34 cellular contexts compared by ENCODE assay signal in genomic region chr3:138326866-138327595, GRCh38. TPM values are rescaled to one million over a fixed set of nuclear protein-coding genes. Genes with fewer than 3 reads are reported as not detected.
"Had no signal": no experiment of that assay in that cellular context is flagged by ENCODE, and none has a peak within 500 bp of the region (broad histone marks: within the 10 kb centered on the region; RNA-seq: fewer than 3 reads in every experiment).

No MANE protein-coding gene starts in this region.

- H3K27me3 Mint-ChIP-seq: activated CD4-positive, alpha-beta memory T cell treated with anti-CD3 and anti-CD28 coated beads, Interleukin-2, amount 10 ng/mL, durations not matched to agents 7 days and 5 days; activated CD4-positive, alpha-beta T cell treated with anti-CD3 and anti-CD28 coated beads, Interleukin-2, amount 10 ng/mL, durations not matched to agents 7 days and 5 days; activated T-cell treated with anti-CD3 and anti-CD28 coated beads, Interleukin-2, amount 50 U/mL, for 24 hours; naive thymus-derived CD4-positive, alpha-beta T cell had no signal

- H3K4me2 ChIP-seq: hepatocyte, SK-N-SH had no signal

- H3K9me3 ChIP-seq: breast epithelium, gastroesophageal sphincter, psoas muscle, SK-N-SH, suprapubic skin, tibial artery had no signal

- H3K36me3 Mint-ChIP-seq: mesothelial cell of epicardium; naive thymus-derived CD4-positive, alpha-beta T cell; WTC11 had no signal

- H3K9me2 ChIP-seq: SK-N-SH had no signal

- H3K9me3 Mint-ChIP-seq: activated CD4-positive, alpha-beta memory T cell treated with anti-CD3 and anti-CD28 coated beads, Interleukin-2, amount 10 ng/mL, durations not matched to agents 7 days and 5 days; activated CD4-positive, alpha-beta T cell treated with anti-CD3 and anti-CD28 coated beads, Interleukin-2, amount 10 ng/mL, durations not matched to agents 7 days and 5 days; activated naive CD8-positive, alpha-beta T cell treated with anti-CD3 and anti-CD28 coated beads, Interleukin-2, amount 50 U/mL, for 24 hours; activated T-cell treated with anti-CD3 and anti-CD28 coated beads, Interleukin-2, amount 50 U/mL, for 24 hours; mesothelial cell of epicardium; naive thymus-derived CD4-positive, alpha-beta T cell; neural crest cell; T-helper 1 cell treated with Interleukin-12 subunit alpha and Interleukin-12 subunit beta and Interleukin-4 antibody, amounts not matched to agents 30 μg/mL and 1 μg/mL, for 36 hours; WTC11 had no signal

- H3K27me3 ChIP-seq: breast epithelium, gastroesophageal sphincter, hepatocyte, suprapubic skin, tibial artery had no signal

- H3K36me3 ChIP-seq: breast epithelium, gastroesophageal sphincter, suprapubic skin, tibial artery had no signal

- H3K4me3 Mint-ChIP-seq: activated CD4-positive, alpha-beta T cell treated with anti-CD3 and anti-CD28 coated beads, Interleukin-2, amount 10 ng/mL, durations not matched to agents 7 days and 5 days; activated naive CD8-positive, alpha-beta T cell treated with anti-CD3 and anti-CD28 coated beads, Interleukin-2, amount 50 U/mL, for 24 hours; activated T-cell treated with anti-CD3 and anti-CD28 coated beads, Interleukin-2, amount 50 U/mL, for 24 hours; mesothelial cell of epicardium; T-helper 1 cell treated with Interleukin-12 subunit alpha and Interleukin-12 subunit beta and Interleukin-4 antibody, amounts not matched to agents 30 μg/mL and 1 μg/mL, for 36 hours; WTC11 had no signal

- H3K4me3 ChIP-seq: breast epithelium, gastroesophageal sphincter, hepatocyte, psoas muscle, suprapubic skin, tibial artery had no signal

- H3K27ac ChIP-seq: breast epithelium, gastroesophageal sphincter, hepatocyte, parathyroid adenoma, psoas muscle, suprapubic skin, tibial artery had no signal

- H3K79me2 ChIP-seq: hepatocyte, parathyroid adenoma had no signal

- H2AFZ ChIP-seq: hepatocyte, parathyroid adenoma had no signal

- DNase-seq: activated CD4-positive, alpha-beta memory T cell treated with anti-CD3 and anti-CD28 coated beads, Interleukin-2, amount 10 ng/mL, durations not matched to agents 7 days and 5 days; activated CD4-positive, alpha-beta T cell treated with anti-CD3 and anti-CD28 coated beads for 1 hour; activated CD4-positive, alpha-beta T cell treated with anti-CD3 and anti-CD28 coated beads, Interleukin-2, amount 10 ng/mL, durations not matched to agents 7 days and 5 days; activated gamma-delta T cell treated with Interleukin-2 at 50 U/mL for 16 hours; activated naive CD4-positive, alpha-beta T cell treated with anti-CD3 and anti-CD28 coated beads, Interleukin-2, amount 50 U/mL, for 16 hours; activated naive CD8-positive, alpha-beta T cell treated with anti-CD3 and anti-CD28 coated beads, Interleukin-2, amount 50 U/mL, for 24 hours; activated T-cell treated with anti-CD3 and anti-CD28 coated beads, Interleukin-2, amount 50 U/mL, for 24 hours; amygdala; effector CD4-positive, alpha-beta T cell; islet precursor cell; left cardiac atrium; naive thymus-derived CD4-positive, alpha-beta T cell; occipital lobe; psoas muscle; SK-N-SH; stimulated activated CD4-positive, alpha-beta T cell treated with anti-CD3 and anti-CD28 coated beads, Interleukin-15, amount 100 ng/mL, for 24 hours; stimulated activated CD4-positive, alpha-beta T cell treated with anti-CD3 and anti-CD28 coated beads, Interleukin-2, amount 100 ng/mL, for 24 hours; stimulated activated naive CD4-positive, alpha-beta T cell; SW 1271; T1000; tibial artery had no signal

- H3K27ac Mint-ChIP-seq: activated CD4-positive, alpha-beta memory T cell treated with anti-CD3 and anti-CD28 coated beads, Interleukin-2, amount 10 ng/mL, durations not matched to agents 7 days and 5 days; activated CD4-positive, alpha-beta T cell treated with anti-CD3 and anti-CD28 coated beads, Interleukin-2, amount 10 ng/mL, durations not matched to agents 7 days and 5 days; activated naive CD8-positive, alpha-beta T cell treated with anti-CD3 and anti-CD28 coated beads, Interleukin-2, amount 50 U/mL, for 24 hours; activated T-cell treated with anti-CD3 and anti-CD28 coated beads, Interleukin-2, amount 50 U/mL, for 24 hours; mesothelial cell of epicardium; T-helper 1 cell treated with Interleukin-12 subunit alpha and Interleukin-12 subunit beta and Interleukin-4 antibody, amounts not matched to agents 30 μg/mL and 1 μg/mL, for 36 hours; WTC11 had no signal

- FAIRE-seq: colon had no signal

- H3K9ac ChIP-seq: parathyroid adenoma, SK-N-SH had no signal

- H3K4me1 ChIP-seq: parathyroid adenoma had no signal

- ATAC-seq: activated naive CD8-positive, alpha-beta T cell treated with anti-CD3 and anti-CD28 coated beads, Interleukin-2, amount 50 U/mL, for 24 hours; gastroesophageal sphincter; left cardiac atrium; naive thymus-derived CD4-positive, alpha-beta T cell; psoas muscle; WTC11 had no signal

RNA-seq across cellular contexts. Expression of gene NME9, which starts 2.6 kb away (rescaled TPM):
- total RNA-seq: activated CD4-positive, alpha-beta T cell treated with anti-CD3 and anti-CD28 coated beads, Interleukin-2, amount 10 ng/mL, durations not matched to agents 7 days and 5 days; dermis blood vessel endothelial cell; epithelial cell of proximal tubule; hepatocyte; left cardiac atrium; WTC11 had no signal
- polyA plus RNA-seq: urinary bladder had no signal

RNA-seq across cellular contexts. Expression of gene MRAS, which starts 21.3 kb away (rescaled TPM):
- total RNA-seq: activated CD4-positive, alpha-beta memory T cell treated with anti-CD3 and anti-CD28 coated beads, Interleukin-2, amount 10 ng/mL, durations not matched to agents 7 days and 5 days; activated CD4-positive, alpha-beta T cell treated with anti-CD3 and anti-CD28 coated beads, Interleukin-2, amount 10 ng/mL, durations not matched to agents 7 days and 5 days had no signal
- polyA plus RNA-seq: naive thymus-derived CD4-positive, alpha-beta T cell had no signal
